Comparison of ENCODE assay signal across 24 cellular contexts in genomic region chr13:113041293-113041690, GRCh38.
A peak's percentile ranks its signal among the peaks of the same experiment; 100 is the strongest.
DNase-seq lines count a peak whose midpoint lies in the region; ATAC-seq and TF ChIP-seq lines count a peak whose summit lies in the region.
"Had no signal": no experiment of that assay in that cellular context is flagged by ENCODE, and none has a peak within 500 bp of the region (broad histone marks: within the 10 kb centered on the region; RNA-seq: fewer than 3 reads in every experiment).

No MANE protein-coding gene starts in this region.

- H3K9me3 ChIP-seq in vagina: no peaks in the 10 kb centered on the region
- H3K9me3 ChIP-seq: adrenal gland, ovary, right lobe of liver had no signal

- no peak for TF ChIP-seq POLR2A in vagina (IDR thresholded peaks at IDR 0.05)

- no peak overlapping the region for H3K4me3 ChIP-seq in vagina
- H3K4me3 ChIP-seq: adrenal gland, ovary, right lobe of liver had no signal

- no peak for ATAC-seq in HG02759 (IDR thresholded peaks at IDR 0.05; ENCODE audit: unreplicated experiment)
- ATAC-seq: activated CD4-positive, alpha-beta T cell treated with anti-CD3 and anti-CD28 coated beads for 36 hours; CD8-positive, alpha-beta T cell; naive thymus-derived CD4-positive, alpha-beta T cell; right lobe of liver; stimulated activated naive CD8-positive, alpha-beta T cell treated with anti-CD3 and anti-CD28 coated beads, Interleukin-15, amount 100 ng/mL, for 72 hours had no signal

- DNase-seq in NK-92 treated with Interleukin-12 subunit alpha and Interleukin-12 subunit beta, amount 100 ng/mL, for 24 hours (lab: John Stamatoyannopoulos, UW): peak; percentile 53
- no peak for DNase-seq in NK-92 (lab: John Stamatoyannopoulos, UW; ENCODE audit: unreplicated experiment)
- DNase-seq in hippocampal formation (lab: John Stamatoyannopoulos, UW): peak; percentile 63 to 73
- peak; percentile 80 for DNase-seq in pons (ENCODE audit: low spot score)
- no peak for DNase-seq in vagina (ENCODE audit: extremely low spot score in 2 of 2)
- no peak for DNase-seq in GM03348 (ENCODE audit: low spot score)
- no peak for DNase-seq in epidermal melanocyte (ENCODE audit: insufficient read length, low spot score)
- DNase-seq: activated CD4-positive, alpha-beta T cell treated with anti-CD3 and anti-CD28 coated beads for 36 hours; activated naive CD4-positive, alpha-beta T cell treated with Interleukin-2 at 50 U/mL for 16 hours; activated T-cell treated with anti-CD3 and anti-CD28 coated beads, Interleukin-2, amount 50 U/mL, for 24 hours; CD8-positive, alpha-beta T cell; DMS153; kidney glomerular epithelial cell; naive thymus-derived CD4-positive, alpha-beta T cell; NCI-H146; NCI-H2171; NCI-H510A treated with DMSO at 0.1 percent for 48 hours; right lobe of liver; stimulated activated naive CD8-positive, alpha-beta T cell treated with anti-CD3 and anti-CD28 coated beads, Interleukin-15, amount 100 ng/mL, for 72 hours; trophoblast cell had no signal

- H3K36me3 ChIP-seq in vagina: no peaks in the 10 kb centered on the region
- H3K36me3 ChIP-seq: adrenal gland, ovary, right lobe of liver had no signal

- H3K27me3 ChIP-seq in vagina: no peaks in the 10 kb centered on the region
- H3K27me3 ChIP-seq: adrenal gland, ovary, right lobe of liver had no signal

- no peak for TF ChIP-seq CTCF in vagina (IDR thresholded peaks at IDR 0.05)

- intact Hi-C loops in vagina (cut with DNase I): no loop called here

- H3K4me1 ChIP-seq in vagina: peaks cover 17% of the 10 kb centered on the region
- H3K4me1 ChIP-seq: adrenal gland, right lobe of liver had no signal

- peak overlapping the region; percentile 76 for H3K27ac ChIP-seq in vagina
- H3K27ac ChIP-seq: 22Rv1, adrenal gland, ovary, right lobe of liver had no signal

Comparison
In these comparisons a context has a peak if more than half of its experiments do, and no peak if none do; other contexts are left out.
1. DNase-seq: peak in NK-92 treated with Interleukin-12 subunit alpha and Interleukin-12 subunit beta, amount 100 ng/mL, for 24 hours (single experiment), hippocampal formation (2 of 2) and pons (single experiment); none in NK-92 (single experiment), vagina (0 of 2), GM03348 (single experiment) and epidermal melanocyte (single experiment).